ENCODE assay signal across 8 cellular contexts in genomic region chr7:87148332-87148955, GRCh38. TPM values are rescaled to one million over a fixed set of nuclear protein-coding genes. Genes with fewer than 3 reads are reported as not detected.
DNase-seq lines count a peak whose midpoint lies in the region; ATAC-seq and TF ChIP-seq lines count a peak whose summit lies in the region.

No MANE protein-coding gene starts in this region.

- H3K4me1 ChIP-seq in GM23248 (ENCODE audit: insufficient read depth), result no peaks in the 10 kb centered on the region; the same call in 1 of the 2 replicates

- in situ Hi-C loops in GM23248 (cut with MboI), result loop anchor here (25.0 kb wide), 1 partner anchor 211 kb away; no protein-coding TSS in a partner anchor

- no peaks in the 10 kb centered on the region for H3K27me3 Mint-ChIP-seq in activated naive CD8-positive, alpha-beta T cell treated with anti-CD3 and anti-CD28 coated beads, Interleukin-2, amount 50 U/mL, for 24 hours
- no peaks in the 10 kb centered on the region for H3K27me3 Mint-ChIP-seq in stimulated activated naive B cell treated with anti-CD40 and anti-IgM and Interleukin-4, amounts not matched to agents 10 μg/mL and 1 μg/mL and 100 μg/mL, for 72 hours

- H3K9me2 ChIP-seq in GM23248 (ENCODE audit: insufficient read depth) (no peaks in the 10 kb centered on the region), SU-DHL-6 (replicated peaks; ENCODE audit: insufficient read depth, low read length) (no peaks in the 10 kb centered on the region)

- H3K36me3 Mint-ChIP-seq in activated naive CD8-positive, alpha-beta T cell treated with anti-CD3 and anti-CD28 coated beads, Interleukin-2, amount 50 U/mL, for 24 hours (ENCODE audit: low read depth), result peaks cover 10% of the 10 kb centered on the region
- H3K36me3 Mint-ChIP-seq in stimulated activated naive B cell treated with anti-CD40 and anti-IgM and Interleukin-4, amounts not matched to agents 10 μg/mL and 1 μg/mL and 100 μg/mL, for 72 hours, result no peaks in the 10 kb centered on the region

- 5 to 9% methylated on average over 1 of the region's 1 CpG for WGBS in GM23248 (ENCODE audit: low coverage in 1 of 2, low lambda C conversion rate in 2 of 2, missing lambda C conversion rate in 2 of 2), 2 experiments

- H4K20me1 ChIP-seq in GM23248 (ENCODE audit: insufficient read depth), result no peaks in the 10 kb centered on the region
- H4K20me1 ChIP-seq in SU-DHL-6 (ENCODE audit: low read depth, low read length), result peaks cover under 1% of the 10 kb centered on the region; the same call in 1 of the 2 replicates

- no peak overlapping the region for H3K4me3 Mint-ChIP-seq in activated naive CD8-positive, alpha-beta T cell treated with anti-CD3 and anti-CD28 coated beads, Interleukin-2, amount 50 U/mL, for 24 hours
- H3K4me3 Mint-ChIP-seq in stimulated activated naive B cell treated with anti-CD40 and anti-IgM and Interleukin-4, amounts not matched to agents 10 μg/mL and 1 μg/mL and 100 μg/mL, for 72 hours, result no peak overlapping the region

- peak; percentile 38 for DNase-seq in CD1c-positive myeloid dendritic cell (ENCODE audit: extremely low spot score)
- DNase-seq in GM23248, result peak; percentile 69
- peak; percentile 13 for DNase-seq in iPS-NIHi7 (ENCODE audit: extremely low spot score)
- no peak for DNase-seq in stimulated activated CD4-positive, alpha-beta T cell treated with anti-CD3 and anti-CD28 coated beads, Interleukin-1b, Interleukin-23, amount 100 ng/mL, for 48 hours
- DNase-seq in posterior cingulate gyrus, result no peak
- DNase-seq in activated naive CD8-positive, alpha-beta T cell treated with anti-CD3 and anti-CD28 coated beads, Interleukin-2, amount 50 U/mL, for 24 hours, result no peak
- no peak for DNase-seq in stimulated activated naive B cell treated with anti-CD40 and anti-IgM and Interleukin-4, amounts not matched to agents 10 μg/mL and 1 μg/mL and 100 μg/mL, for 72 hours

- H3F3A ChIP-seq in GM23248 (ENCODE audit: insufficient read depth) (peaks cover 18% of the 10 kb centered on the region), SU-DHL-6 (ENCODE audit: insufficient read depth) (peaks cover 2% of the 10 kb centered on the region; the same call in 1 of the 2 replicates)

- intact Hi-C loops in posterior cingulate gyrus (cut with DNase I), result loop anchor here (5.0 kb wide), 1 partner anchor 221 kb away; no protein-coding TSS in a partner anchor

- peaks cover 16% of the 10 kb centered on the region for H3K4me1 Mint-ChIP-seq in activated naive CD8-positive, alpha-beta T cell treated with anti-CD3 and anti-CD28 coated beads, Interleukin-2, amount 50 U/mL, for 24 hours
- peaks cover 8 to 23% of the 10 kb centered on the region in 2 donors for H3K4me1 Mint-ChIP-seq in stimulated activated naive B cell treated with anti-CD40 and anti-IgM and Interleukin-4, amounts not matched to agents 10 μg/mL and 1 μg/mL and 100 μg/mL, for 72 hours

- no peak for ATAC-seq in activated naive CD8-positive, alpha-beta T cell treated with anti-CD3 and anti-CD28 coated beads, Interleukin-2, amount 50 U/mL, for 24 hours
- no peak for ATAC-seq in stimulated activated naive B cell treated with anti-CD40 and anti-IgM and Interleukin-4, amounts not matched to agents 10 μg/mL and 1 μg/mL and 100 μg/mL, for 72 hours (replicated peaks)

- H3K27me3 ChIP-seq in GM23248 (replicated peaks; ENCODE audit: insufficient read depth) (no peaks in the 10 kb centered on the region), SU-DHL-6 (ENCODE audit: low read length) (no peaks in the 10 kb centered on the region)

- no peaks in the 10 kb centered on the region for H3K9me3 Mint-ChIP-seq in activated naive CD8-positive, alpha-beta T cell treated with anti-CD3 and anti-CD28 coated beads, Interleukin-2, amount 50 U/mL, for 24 hours
- H3K9me3 Mint-ChIP-seq in stimulated activated naive B cell treated with anti-CD40 and anti-IgM and Interleukin-4, amounts not matched to agents 10 μg/mL and 1 μg/mL and 100 μg/mL, for 72 hours, result no peaks in the 10 kb centered on the region

- peak; percentile 71 for TF ChIP-seq CTCF in SU-DHL-6 (IDR thresholded peaks at IDR 0.05; ENCODE audit: insufficient read depth, low read length, poor library complexity, severe bottlenecking)

- H3K36me3 ChIP-seq in GM23248 (ENCODE audit: low read depth) (no peaks in the 10 kb centered on the region), SU-DHL-6 (ENCODE audit: low read length) (no peaks in the 10 kb centered on the region)

- no peak overlapping the region for H2AFZ ChIP-seq in GM23248
- H2AFZ ChIP-seq in SU-DHL-6 (ENCODE audit: low read depth, low read length, severe bottlenecking), result no peak overlapping the region

- H3K27ac ChIP-seq in GM23248 (no peak overlapping the region), SU-DHL-6 (ENCODE audit: low read depth, low read length) (no peak overlapping the region)

- H3K4me3 ChIP-seq in GM23248 (no peak overlapping the region), SU-DHL-6 (ENCODE audit: insufficient read depth, low read length, poor library complexity, severe bottlenecking) (no peak overlapping the region)

- H3K79me2 ChIP-seq in GM23248 (ENCODE audit: insufficient read depth), result peaks cover 6% of the 10 kb centered on the region
- peaks cover 12% of the 10 kb centered on the region for H3K79me2 ChIP-seq in SU-DHL-6 (ENCODE audit: insufficient read depth, low read length)

- no peaks in the 10 kb centered on the region for H3K9me3 ChIP-seq in GM23248 (ENCODE audit: low read depth)
- H3K9me3 ChIP-seq in SU-DHL-6 (ENCODE audit: insufficient read depth, low read length), result no peaks in the 10 kb centered on the region

- no peak overlapping the region for H3K4me2 ChIP-seq in GM23248 (ENCODE audit: unreplicated experiment)
- H3K4me2 ChIP-seq in SU-DHL-6 (ENCODE audit: low read depth, low read length, poor library complexity, severe bottlenecking), result no peak overlapping the region

- no peak overlapping the region for H3K27ac Mint-ChIP-seq in activated naive CD8-positive, alpha-beta T cell treated with anti-CD3 and anti-CD28 coated beads, Interleukin-2, amount 50 U/mL, for 24 hours
- no peak overlapping the region for H3K27ac Mint-ChIP-seq in stimulated activated naive B cell treated with anti-CD40 and anti-IgM and Interleukin-4, amounts not matched to agents 10 μg/mL and 1 μg/mL and 100 μg/mL, for 72 hours

- H3K9ac ChIP-seq in GM23248 (no peak overlapping the region), SU-DHL-6 (ENCODE audit: low read length) (no peak overlapping the region)

RNA-seq across cellular contexts. Expression of gene DMTF1, which starts 3.8 kb away (rescaled TPM):
- 28.4 and 93.0 TPM in 2 replicates for total RNA-seq in GM23248 (2014; rRNA removed; shearing (Covaris generic))
- polyA plus RNA-seq in GM23248 (2016; fragmentation: Nextera tagmentation; extraction: Ambion mirVana), result 18.2 and 28.6 TPM in 2 replicates

Comparison
In these comparisons a context has a peak if more than half of its experiments do, and no peak if none do; other contexts are left out.
1. DNase-seq: peak in CD1c-positive myeloid dendritic cell (single experiment), GM23248 (single experiment) and iPS-NIHi7 (single experiment); none in stimulated activated CD4-positive, alpha-beta T cell treated with anti-CD3 and anti-CD28 coated beads, Interleukin-1b, Interleukin-23, amount 100 ng/mL, for 48 hours (single experiment), posterior cingulate gyrus (0 of 10), activated naive CD8-positive, alpha-beta T cell treated with anti-CD3 and anti-CD28 coated beads, Interleukin-2, amount 50 U/mL, for 24 hours (single experiment) and stimulated activated naive B cell treated with anti-CD40 and anti-IgM and Interleukin-4, amounts not matched to agents 10 μg/mL and 1 μg/mL and 100 μg/mL, for 72 hours (single experiment).